ENCODE assay signal across 24 cellular contexts in the genomic region with DNA sequence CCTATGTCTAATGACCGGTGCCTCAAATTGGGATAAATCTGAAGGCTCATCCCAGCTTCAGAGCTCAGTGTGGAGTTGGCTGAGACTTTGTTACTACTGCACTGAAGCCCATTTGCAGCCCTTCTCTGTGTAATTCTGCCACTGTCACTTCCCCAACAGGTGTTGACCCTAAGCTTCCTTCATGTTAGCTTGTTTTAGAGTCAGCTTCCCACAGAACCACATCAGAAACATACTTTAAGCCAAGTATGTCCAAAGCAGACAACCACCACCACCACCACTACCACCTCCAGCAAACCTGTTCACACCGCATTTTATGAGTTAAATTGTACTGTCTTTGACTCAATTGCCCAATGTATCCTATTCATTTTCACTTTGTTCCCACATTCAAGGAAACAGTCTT. TPM values are rescaled to one million over a fixed set of nuclear protein-coding genes. Genes with fewer than 3 reads are reported as not detected.
"Had no signal": no experiment of that assay in that cellular context is flagged by ENCODE, and none has a peak within 500 bp of the region (broad histone marks: within the 10 kb centered on the region; RNA-seq: fewer than 3 reads in every experiment).

No MANE protein-coding gene starts in this region.

- H3K27me3 ChIP-seq: gastrocnemius medialis, heart right ventricle, pancreas, transverse colon had no signal

- H3K27ac ChIP-seq: gastrocnemius medialis, pancreas, thoracic aorta, transverse colon had no signal

- H3K36me3 Mint-ChIP-seq: naive B cell had no signal

- H3K27me3 Mint-ChIP-seq: naive B cell, progenitor cell of endocrine pancreas had no signal

- H3K9me3 ChIP-seq: gastrocnemius medialis, pancreas, thoracic aorta, transverse colon had no signal

- H3K4me1 ChIP-seq: pancreas, transverse colon had no signal

- ATAC-seq: esophagus mucosa, gastrocnemius medialis, heart right ventricle, left lobe of liver, pancreas, right cardiac atrium had no signal

- DNase-seq: effector memory CD4-positive, alpha-beta T cell; gastrocnemius medialis; heart right ventricle; hypothalamus; islet precursor cell; mammary epithelial cell; midbrain; naive B cell; occipital lobe; pancreas; right cardiac atrium; stimulated activated CD4-positive, alpha-beta T cell treated with anti-CD3 and anti-CD28 coated beads, Interleukin-2, amount 100 ng/mL, for 48 hours; stimulated activated naive CD4-positive, alpha-beta T cell treated with Interleukin-2 at 50 U/mL for 16 hours; substantia nigra; transverse colon had no signal

- H3K4me3 Mint-ChIP-seq: naive B cell, nephron had no signal

- H3K27ac Mint-ChIP-seq: naive B cell, nephron, progenitor cell of endocrine pancreas had no signal

- H3K4me1 Mint-ChIP-seq: naive B cell, nephron had no signal

- H3K4me3 ChIP-seq: gastrocnemius medialis, heart right ventricle, pancreas, smooth muscle cell, thoracic aorta, transverse colon had no signal

- H3K9me3 Mint-ChIP-seq: nephron had no signal

- H3K4me2 ChIP-seq: smooth muscle cell had no signal

- H3K36me3 ChIP-seq: gastrocnemius medialis, heart right ventricle, pancreas, thoracic aorta, transverse colon had no signal

RNA-seq across cellular contexts. Expression of gene GNAT3, which starts 25.2 kb away (rescaled TPM):
- total RNA-seq: esophagus mucosa, fibroblast of lung, gastrocnemius medialis, heart right ventricle, left lobe of liver, lower leg skin, mammary epithelial cell, occipital lobe, progenitor cell of endocrine pancreas, right cardiac atrium, smooth muscle cell, thoracic aorta, transverse colon, urinary bladder had no signal
- polyA plus RNA-seq: fibroblast of lung, heart right ventricle, mammary epithelial cell, pancreas, right cardiac atrium, smooth muscle cell, urinary bladder had no signal
